8 cellular contexts compared by ENCODE assay signal in genomic region chr7:65080799-65081651, GRCh38.
A peak's percentile ranks its signal among the peaks of the same experiment; 100 is the strongest.
DNase-seq lines count a peak whose midpoint lies in the region; ATAC-seq and TF ChIP-seq lines count a peak whose summit lies in the region.
"Not testable (repeated sequence)": the region's sequence is repeated elsewhere in the genome, so short reads cannot be mapped to it uniquely, and the experiment has no call there.

No MANE protein-coding gene starts in this region.

- 4% methylated on average over 23 of the region's 53 CpGs for WGBS in esophagus muscularis mucosa

- H3K4me3 ChIP-seq in HUES48 (ENCODE audit: low read depth, low read length) (peak overlapping the region; percentile 92), esophagus muscularis mucosa (peak overlapping the region; percentile 68 to 81 (median 77)), muscle layer of duodenum (ENCODE audit: low read depth in 1 of 2, low read length in 2 of 2) (peak overlapping the region; percentile 44 to 84)

- H3K36me3 ChIP-seq in HUES48 (ENCODE audit: control insufficient read depth, insufficient read depth, low read length); esophagus muscularis mucosa; muscle layer of duodenum (ENCODE audit: control insufficient read depth in 1 of 2, insufficient read depth in 2 of 2, low read length in 2 of 2): not testable (repeated sequence)

- H3K27ac ChIP-seq in HUES48 (ENCODE audit: low read depth, low read length) (peak overlapping the region; percentile 51), esophagus muscularis mucosa (replicated peaks in 1 of 4) (peak overlapping the region; percentile 83 to 92 (median 86)), muscle layer of duodenum (ENCODE audit: low read length) (peak overlapping the region; percentile 16)

- ATAC-seq in GM21515 (IDR thresholded peaks at IDR 0.05; ENCODE audit: unreplicated experiment): peak; percentile 100

- not testable (repeated sequence) for TF ChIP-seq EP300 in esophagus muscularis mucosa (IDR thresholded peaks at IDR 0.05)

- TF ChIP-seq CTCF in esophagus muscularis mucosa (IDR thresholded peaks at IDR 0.05): not testable (repeated sequence)

- TF ChIP-seq POLR2A in esophagus muscularis mucosa (IDR thresholded peaks at IDR 0.05; ENCODE audit: low read depth): not testable (repeated sequence)

- not testable (repeated sequence) for H3K27me3 ChIP-seq in HUES48 (ENCODE audit: control insufficient read depth, insufficient read depth, low read length); esophagus muscularis mucosa; muscle layer of duodenum (ENCODE audit: low read depth, low read length)

- H3K4me1 ChIP-seq in HUES48 (ENCODE audit: control insufficient read depth, insufficient read depth, low read length); muscle layer of duodenum (ENCODE audit: control insufficient read depth in 1 of 2, insufficient read depth in 2 of 2, low read length in 2 of 2): not testable (repeated sequence)
- H3K4me1 ChIP-seq in esophagus muscularis mucosa: peaks cover 0 to 12% (median 5%) of the 10 kb centered on the region in 4 donors

- H3K9ac ChIP-seq in HUES48 (ENCODE audit: low read depth, low read length): peak overlapping the region; percentile 86

- not testable (repeated sequence) for H3K9me3 ChIP-seq in HUES48 (ENCODE audit: control insufficient read depth, insufficient read depth, low read length); esophagus muscularis mucosa; muscle layer of duodenum (ENCODE audit: control insufficient read depth in 1 of 2, low read length in 2 of 2)

- DNase-seq in DMS114 treated with DMSO at 0.1 percent for 48 hours (lab: John Stamatoyannopoulos, UW; ENCODE audit: unreplicated experiment) (peak; percentile 44), activated T-helper 1 cell treated with Interleukin-2 at 50 U/mL for 16 hours (ENCODE audit: low read depth) (peak; percentile 83), esophagus muscularis mucosa (ENCODE audit: extremely low spot score) (peak; percentile 99)
- peak; percentile 92 for DNase-seq in stimulated activated CD8-positive, alpha-beta memory T cell treated with anti-CD3 and anti-CD28 coated beads, Interleukin-4, amount 100 ng/mL, for 48 hours

- intact Hi-C loops in esophagus muscularis mucosa (cut with DNase I): not testable (repeated sequence)

TF ChIP-seq in PFSK-1, 5 proteins besides CTCF, POLR2A, EP300 and RAD21:
- TF ChIP-seq POLR2AphosphoS5 (IDR thresholded peaks at IDR 0.05; ENCODE audit: low read depth, low read length): peak; percentile 53; the same call in 1 of the 2 replicates

Comparison
In these comparisons a context has a peak if more than half of its experiments do, and no peak if none do; other contexts are left out.
1. Peak in every context shown above with its lines: DNase-seq, ATAC-seq, H3K4me3 ChIP-seq and H3K27ac ChIP-seq.
2. DNase-seq: peak in every context shown above with its lines; median percentile 99 in esophagus muscularis mucosa; 92 in stimulated activated CD8-positive, alpha-beta memory T cell treated with anti-CD3 and anti-CD28 coated beads, Interleukin-4, amount 100 ng/mL, for 48 hours; 83 in activated T-helper 1 cell treated with Interleukin-2 at 50 U/mL for 16 hours; 44 in DMS114 treated with DMSO at 0.1 percent for 48 hours.
3. H3K27ac ChIP-seq: peak in every context shown above with its lines; median percentile 86 in esophagus muscularis mucosa; 51 in HUES48; 16 in muscle layer of duodenum.